In the genomic region with DNA sequence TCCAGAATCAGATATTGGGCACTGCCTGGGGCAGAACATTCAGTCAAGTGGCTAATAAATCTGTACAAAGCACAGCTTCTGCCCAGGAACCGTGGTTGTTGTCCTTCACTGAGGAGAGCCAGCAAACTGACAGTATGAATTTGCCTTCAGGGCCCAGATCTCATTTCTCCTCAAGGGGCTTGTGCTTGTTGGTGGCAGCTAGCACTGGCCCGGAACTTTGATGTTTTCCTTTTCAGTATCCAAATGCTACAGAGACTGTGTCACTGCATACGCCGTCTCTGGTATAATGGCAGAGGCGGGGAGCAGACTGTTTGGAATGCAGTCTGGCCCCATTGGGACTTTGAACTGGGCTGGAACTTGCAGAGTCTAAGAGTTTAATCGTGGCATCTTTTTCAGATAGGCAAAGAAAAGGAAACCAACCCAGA, we compare ENCODE assay signal across 1 cellular context.
A peak's percentile ranks its signal among the peaks of the same experiment; 100 is the strongest.
TF ChIP-seq lines count a peak whose summit lies in the region.

No MANE protein-coding gene starts in this region.

TF ChIP-seq in HepG2, 621 proteins besides CTCF, POLR2A, EP300 and RAD21 (continued from another document and continues in another):
- TF ChIP-seq SYNCRIP (IDR thresholded peaks at IDR 0.05; ENCODE audit: insufficient read depth, low read depth, low read length) (no peak), ISX (CRISPR knock-in tag; conservative IDR thresholded peaks at IDR 0.05) (no peak), TCF12 (IDR thresholded peaks at IDR 0.05) (no peak), TCF12 (CRISPR knock-in tag; IDR thresholded peaks at IDR 0.05) (no peak), ZFP1 (CRISPR knock-in tag; IDR thresholded peaks at IDR 0.05) (no peak), ESRRA (CRISPR knock-in tag; IDR thresholded peaks at IDR 0.05; ENCODE audit: low read depth) (no peak), SMAD1 (CRISPR knock-in tag; IDR thresholded peaks at IDR 0.05; ENCODE audit: borderline replicate concordance, low read depth) (no peak), MXI1 (IDR thresholded peaks at IDR 0.05; ENCODE audit: borderline replicate concordance, low read depth, low read length) (no peak), ZFYVE20 (CRISPR knock-in tag; IDR thresholded peaks at IDR 0.05; ENCODE audit: borderline replicate concordance, low read depth) (no peak), SRF (IDR thresholded peaks at IDR 0.05; ENCODE audit: low read depth, low read length) (no peak), ATRX (CRISPR knock-in tag; IDR thresholded peaks at IDR 0.05; ENCODE audit: borderline replicate concordance) (no peak), MEIS1 (CRISPR knock-in tag; IDR thresholded peaks at IDR 0.05; ENCODE audit: borderline replicate concordance) (no peak), HIVEP1 (CRISPR knock-in tag; IDR thresholded peaks at IDR 0.05) (no peak), THAP11 (CRISPR knock-in tag; IDR thresholded peaks at IDR 0.05) (peak; percentile 29; the same call in 1 of the 2 replicates), GATA4 (IDR thresholded peaks at IDR 0.05; ENCODE audit: borderline replicate concordance, low read depth) (0 out of 2 replicates have a peak, but pooled peaks have one; percentile 30), TOPORS (CRISPR knock-in tag; IDR thresholded peaks at IDR 0.05) (no peak), CBX5 (CRISPR knock-in tag; IDR thresholded peaks at IDR 0.05; ENCODE audit: borderline replicate concordance) (peak; percentile 73; the same call in 1 of the 2 replicates), NR3C1 (CRISPR knock-in tag; IDR thresholded peaks at IDR 0.05) (no peak), ZNF761 (CRISPR knock-in tag; conservative IDR thresholded peaks at IDR 0.05) (no peak), ZNF816 (CRISPR knock-in tag; IDR thresholded peaks at IDR 0.05; ENCODE audit: borderline replicate concordance) (no peak), KAT2B (IDR thresholded peaks at IDR 0.05; ENCODE audit: borderline replicate concordance, low read depth, low read length) (no peak), EED (CRISPR knock-in tag; IDR thresholded peaks at IDR 0.05) (no peak), HNF4G (IDR thresholded peaks at IDR 0.05; ENCODE audit: borderline replicate concordance, low read depth, low read length) (peak; percentile 96), HNF4G (CRISPR knock-in tag; IDR thresholded peaks at IDR 0.05; ENCODE audit: borderline replicate concordance, low read depth) (peak; percentile 81; the same call in 1 of the 2 replicates), TP53 (CRISPR knock-in tag; conservative IDR thresholded peaks at IDR 0.05) (no peak), ZNF34 (CRISPR knock-in tag; IDR thresholded peaks at IDR 0.05; ENCODE audit: borderline replicate concordance) (no peak), ZNF432 (CRISPR knock-in tag; IDR thresholded peaks at IDR 0.05; ENCODE audit: borderline replicate concordance) (no peak), SOX5 (CRISPR knock-in tag; IDR thresholded peaks at IDR 0.05; ENCODE audit: borderline replicate concordance) (peak; percentile 79; the same call in 1 of the 2 replicates), ZNF329 (CRISPR knock-in tag; IDR thresholded peaks at IDR 0.05; ENCODE audit: low read depth) (no peak), ZNF230 (CRISPR knock-in tag; IDR thresholded peaks at IDR 0.05) (no peak)
- TF ChIP-seq, protein P1, sequence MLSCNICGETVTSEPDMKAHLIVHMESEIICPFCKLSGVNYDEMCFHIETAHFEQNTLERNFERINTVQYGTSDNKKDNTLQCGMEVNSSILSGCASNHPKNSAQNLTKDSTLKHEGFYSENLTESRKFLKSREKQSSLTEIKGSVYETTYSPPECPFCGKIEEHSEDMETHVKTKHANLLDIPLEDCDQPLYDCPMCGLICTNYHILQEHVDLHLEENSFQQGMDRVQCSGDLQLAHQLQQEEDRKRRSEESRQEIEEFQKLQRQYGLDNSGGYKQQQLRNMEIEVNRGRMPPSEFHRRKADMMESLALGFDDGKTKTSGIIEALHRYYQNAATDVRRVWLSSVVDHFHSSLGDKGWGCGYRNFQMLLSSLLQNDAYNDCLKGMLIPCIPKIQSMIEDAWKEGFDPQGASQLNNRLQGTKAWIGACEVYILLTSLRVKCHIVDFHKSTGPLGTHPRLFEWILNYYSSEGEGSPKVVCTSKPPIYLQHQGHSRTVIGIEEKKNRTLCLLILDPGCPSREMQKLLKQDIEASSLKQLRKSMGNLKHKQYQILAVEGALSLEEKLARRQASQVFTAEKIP (CRISPR knock-in tag; IDR thresholded peaks at IDR 0.05; ENCODE audit: borderline replicate concordance), result no peak
- TF ChIP-seq, protein P2, sequence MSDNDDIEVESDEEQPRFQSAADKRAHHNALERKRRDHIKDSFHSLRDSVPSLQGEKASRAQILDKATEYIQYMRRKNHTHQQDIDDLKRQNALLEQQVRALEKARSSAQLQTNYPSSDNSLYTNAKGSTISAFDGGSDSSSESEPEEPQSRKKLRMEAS (IDR thresholded peaks at IDR 0.05), result no peak
- TF ChIP-seq, protein P3, sequence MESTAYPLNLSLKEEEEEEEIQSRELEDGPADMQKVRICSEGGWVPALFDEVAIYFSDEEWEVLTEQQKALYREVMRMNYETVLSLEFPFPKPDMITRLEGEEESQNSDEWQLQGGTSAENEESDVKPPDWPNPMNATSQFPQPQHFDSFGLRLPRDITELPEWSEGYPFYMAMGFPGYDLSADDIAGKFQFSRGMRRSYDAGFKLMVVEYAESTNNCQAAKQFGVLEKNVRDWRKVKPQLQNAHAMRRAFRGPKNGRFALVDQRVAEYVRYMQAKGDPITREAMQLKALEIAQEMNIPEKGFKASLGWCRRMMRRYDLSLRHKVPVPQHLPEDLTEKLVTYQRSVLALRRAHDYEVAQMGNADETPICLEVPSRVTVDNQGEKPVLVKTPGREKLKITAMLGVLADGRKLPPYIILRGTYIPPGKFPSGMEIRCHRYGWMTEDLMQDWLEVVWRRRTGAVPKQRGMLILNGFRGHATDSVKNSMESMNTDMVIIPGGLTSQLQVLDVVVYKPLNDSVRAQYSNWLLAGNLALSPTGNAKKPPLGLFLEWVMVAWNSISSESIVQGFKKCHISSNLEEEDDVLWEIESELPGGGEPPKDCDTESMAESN (CRISPR knock-in tag; conservative IDR thresholded peaks at IDR 0.05), result no peak
- TF ChIP-seq, protein P4, sequence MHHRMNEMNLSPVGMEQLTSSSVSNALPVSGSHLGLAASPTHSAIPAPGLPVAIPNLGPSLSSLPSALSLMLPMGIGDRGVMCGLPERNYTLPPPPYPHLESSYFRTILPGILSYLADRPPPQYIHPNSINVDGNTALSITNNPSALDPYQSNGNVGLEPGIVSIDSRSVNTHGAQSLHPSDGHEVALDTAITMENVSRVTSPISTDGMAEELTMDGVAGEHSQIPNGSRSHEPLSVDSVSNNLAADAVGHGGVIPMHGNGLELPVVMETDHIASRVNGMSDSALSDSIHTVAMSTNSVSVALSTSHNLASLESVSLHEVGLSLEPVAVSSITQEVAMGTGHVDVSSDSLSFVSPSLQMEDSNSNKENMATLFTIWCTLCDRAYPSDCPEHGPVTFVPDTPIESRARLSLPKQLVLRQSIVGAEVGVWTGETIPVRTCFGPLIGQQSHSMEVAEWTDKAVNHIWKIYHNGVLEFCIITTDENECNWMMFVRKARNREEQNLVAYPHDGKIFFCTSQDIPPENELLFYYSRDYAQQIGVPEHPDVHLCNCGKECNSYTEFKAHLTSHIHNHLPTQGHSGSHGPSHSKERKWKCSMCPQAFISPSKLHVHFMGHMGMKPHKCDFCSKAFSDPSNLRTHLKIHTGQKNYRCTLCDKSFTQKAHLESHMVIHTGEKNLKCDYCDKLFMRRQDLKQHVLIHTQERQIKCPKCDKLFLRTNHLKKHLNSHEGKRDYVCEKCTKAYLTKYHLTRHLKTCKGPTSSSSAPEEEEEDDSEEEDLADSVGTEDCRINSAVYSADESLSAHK (CRISPR knock-in tag; IDR thresholded peaks at IDR 0.05; ENCODE audit: borderline replicate concordance), result no peak
- TF ChIP-seq, protein P5, sequence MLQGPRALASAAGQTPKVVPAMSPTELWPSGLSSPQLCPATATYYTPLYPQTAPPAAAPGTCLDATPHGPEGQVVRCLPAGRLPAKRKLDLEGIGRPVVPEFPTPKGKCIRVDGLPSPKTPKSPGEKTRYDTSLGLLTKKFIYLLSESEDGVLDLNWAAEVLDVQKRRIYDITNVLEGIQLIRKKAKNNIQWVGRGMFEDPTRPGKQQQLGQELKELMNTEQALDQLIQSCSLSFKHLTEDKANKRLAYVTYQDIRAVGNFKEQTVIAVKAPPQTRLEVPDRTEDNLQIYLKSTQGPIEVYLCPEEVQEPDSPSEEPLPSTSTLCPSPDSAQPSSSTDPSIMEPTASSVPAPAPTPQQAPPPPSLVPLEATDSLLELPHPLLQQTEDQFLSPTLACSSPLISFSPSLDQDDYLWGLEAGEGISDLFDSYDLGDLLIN (CRISPR knock-in tag; IDR thresholded peaks at IDR 0.05; ENCODE audit: borderline replicate concordance), result no peak
- TF ChIP-seq, protein P6, sequence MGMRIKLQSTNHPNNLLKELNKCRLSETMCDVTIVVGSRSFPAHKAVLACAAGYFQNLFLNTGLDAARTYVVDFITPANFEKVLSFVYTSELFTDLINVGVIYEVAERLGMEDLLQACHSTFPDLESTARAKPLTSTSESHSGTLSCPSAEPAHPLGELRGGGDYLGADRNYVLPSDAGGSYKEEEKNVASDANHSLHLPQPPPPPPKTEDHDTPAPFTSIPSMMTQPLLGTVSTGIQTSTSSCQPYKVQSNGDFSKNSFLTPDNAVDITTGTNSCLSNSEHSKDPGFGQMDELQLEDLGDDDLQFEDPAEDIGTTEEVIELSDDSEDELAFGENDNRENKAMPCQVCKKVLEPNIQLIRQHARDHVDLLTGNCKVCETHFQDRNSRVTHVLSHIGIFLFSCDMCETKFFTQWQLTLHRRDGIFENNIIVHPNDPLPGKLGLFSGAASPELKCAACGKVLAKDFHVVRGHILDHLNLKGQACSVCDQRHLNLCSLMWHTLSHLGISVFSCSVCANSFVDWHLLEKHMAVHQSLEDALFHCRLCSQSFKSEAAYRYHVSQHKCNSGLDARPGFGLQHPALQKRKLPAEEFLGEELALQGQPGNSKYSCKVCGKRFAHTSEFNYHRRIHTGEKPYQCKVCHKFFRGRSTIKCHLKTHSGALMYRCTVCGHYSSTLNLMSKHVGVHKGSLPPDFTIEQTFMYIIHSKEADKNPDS (CRISPR knock-in tag; IDR thresholded peaks at IDR 0.05), result no peak
- TF ChIP-seq, protein P7, sequence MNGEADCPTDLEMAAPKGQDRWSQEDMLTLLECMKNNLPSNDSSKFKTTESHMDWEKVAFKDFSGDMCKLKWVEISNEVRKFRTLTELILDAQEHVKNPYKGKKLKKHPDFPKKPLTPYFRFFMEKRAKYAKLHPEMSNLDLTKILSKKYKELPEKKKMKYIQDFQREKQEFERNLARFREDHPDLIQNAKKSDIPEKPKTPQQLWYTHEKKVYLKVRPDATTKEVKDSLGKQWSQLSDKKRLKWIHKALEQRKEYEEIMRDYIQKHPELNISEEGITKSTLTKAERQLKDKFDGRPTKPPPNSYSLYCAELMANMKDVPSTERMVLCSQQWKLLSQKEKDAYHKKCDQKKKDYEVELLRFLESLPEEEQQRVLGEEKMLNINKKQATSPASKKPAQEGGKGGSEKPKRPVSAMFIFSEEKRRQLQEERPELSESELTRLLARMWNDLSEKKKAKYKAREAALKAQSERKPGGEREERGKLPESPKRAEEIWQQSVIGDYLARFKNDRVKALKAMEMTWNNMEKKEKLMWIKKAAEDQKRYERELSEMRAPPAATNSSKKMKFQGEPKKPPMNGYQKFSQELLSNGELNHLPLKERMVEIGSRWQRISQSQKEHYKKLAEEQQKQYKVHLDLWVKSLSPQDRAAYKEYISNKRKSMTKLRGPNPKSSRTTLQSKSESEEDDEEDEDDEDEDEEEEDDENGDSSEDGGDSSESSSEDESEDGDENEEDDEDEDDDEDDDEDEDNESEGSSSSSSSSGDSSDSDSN (CRISPR knock-in tag; IDR thresholded peaks at IDR 0.05), result no peak
- TF ChIP-seq, protein P8, sequence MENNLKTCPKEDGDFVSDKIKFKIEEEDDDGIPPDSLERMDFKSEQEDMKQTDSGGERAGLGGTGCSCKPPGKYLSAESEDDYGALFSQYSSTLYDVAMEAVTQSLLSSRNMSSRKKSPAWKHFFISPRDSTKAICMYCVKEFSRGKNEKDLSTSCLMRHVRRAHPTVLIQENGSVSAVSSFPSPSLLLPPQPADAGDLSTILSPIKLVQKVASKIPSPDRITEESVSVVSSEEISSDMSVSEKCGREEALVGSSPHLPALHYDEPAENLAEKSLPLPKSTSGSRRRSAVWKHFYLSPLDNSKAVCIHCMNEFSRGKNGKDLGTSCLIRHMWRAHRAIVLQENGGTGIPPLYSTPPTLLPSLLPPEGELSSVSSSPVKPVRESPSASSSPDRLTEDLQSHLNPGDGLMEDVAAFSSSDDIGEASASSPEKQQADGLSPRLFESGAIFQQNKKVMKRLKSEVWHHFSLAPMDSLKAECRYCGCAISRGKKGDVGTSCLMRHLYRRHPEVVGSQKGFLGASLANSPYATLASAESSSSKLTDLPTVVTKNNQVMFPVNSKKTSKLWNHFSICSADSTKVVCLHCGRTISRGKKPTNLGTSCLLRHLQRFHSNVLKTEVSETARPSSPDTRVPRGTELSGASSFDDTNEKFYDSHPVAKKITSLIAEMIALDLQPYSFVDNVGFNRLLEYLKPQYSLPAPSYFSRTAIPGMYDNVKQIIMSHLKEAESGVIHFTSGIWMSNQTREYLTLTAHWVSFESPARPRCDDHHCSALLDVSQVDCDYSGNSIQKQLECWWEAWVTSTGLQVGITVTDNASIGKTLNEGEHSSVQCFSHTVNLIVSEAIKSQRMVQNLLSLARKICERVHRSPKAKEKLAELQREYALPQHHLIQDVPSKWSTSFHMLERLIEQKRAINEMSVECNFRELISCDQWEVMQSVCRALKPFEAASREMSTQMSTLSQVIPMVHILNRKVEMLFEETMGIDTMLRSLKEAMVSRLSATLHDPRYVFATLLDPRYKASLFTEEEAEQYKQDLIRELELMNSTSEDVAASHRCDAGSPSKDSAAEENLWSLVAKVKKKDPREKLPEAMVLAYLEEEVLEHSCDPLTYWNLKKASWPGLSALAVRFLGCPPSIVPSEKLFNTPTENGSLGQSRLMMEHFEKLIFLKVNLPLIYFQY (CRISPR knock-in tag; IDR thresholded peaks at IDR 0.05; ENCODE audit: borderline replicate concordance), result peak; percentile 74; the same call in 1 of the 2 replicates
- TF ChIP-seq, protein P9, sequence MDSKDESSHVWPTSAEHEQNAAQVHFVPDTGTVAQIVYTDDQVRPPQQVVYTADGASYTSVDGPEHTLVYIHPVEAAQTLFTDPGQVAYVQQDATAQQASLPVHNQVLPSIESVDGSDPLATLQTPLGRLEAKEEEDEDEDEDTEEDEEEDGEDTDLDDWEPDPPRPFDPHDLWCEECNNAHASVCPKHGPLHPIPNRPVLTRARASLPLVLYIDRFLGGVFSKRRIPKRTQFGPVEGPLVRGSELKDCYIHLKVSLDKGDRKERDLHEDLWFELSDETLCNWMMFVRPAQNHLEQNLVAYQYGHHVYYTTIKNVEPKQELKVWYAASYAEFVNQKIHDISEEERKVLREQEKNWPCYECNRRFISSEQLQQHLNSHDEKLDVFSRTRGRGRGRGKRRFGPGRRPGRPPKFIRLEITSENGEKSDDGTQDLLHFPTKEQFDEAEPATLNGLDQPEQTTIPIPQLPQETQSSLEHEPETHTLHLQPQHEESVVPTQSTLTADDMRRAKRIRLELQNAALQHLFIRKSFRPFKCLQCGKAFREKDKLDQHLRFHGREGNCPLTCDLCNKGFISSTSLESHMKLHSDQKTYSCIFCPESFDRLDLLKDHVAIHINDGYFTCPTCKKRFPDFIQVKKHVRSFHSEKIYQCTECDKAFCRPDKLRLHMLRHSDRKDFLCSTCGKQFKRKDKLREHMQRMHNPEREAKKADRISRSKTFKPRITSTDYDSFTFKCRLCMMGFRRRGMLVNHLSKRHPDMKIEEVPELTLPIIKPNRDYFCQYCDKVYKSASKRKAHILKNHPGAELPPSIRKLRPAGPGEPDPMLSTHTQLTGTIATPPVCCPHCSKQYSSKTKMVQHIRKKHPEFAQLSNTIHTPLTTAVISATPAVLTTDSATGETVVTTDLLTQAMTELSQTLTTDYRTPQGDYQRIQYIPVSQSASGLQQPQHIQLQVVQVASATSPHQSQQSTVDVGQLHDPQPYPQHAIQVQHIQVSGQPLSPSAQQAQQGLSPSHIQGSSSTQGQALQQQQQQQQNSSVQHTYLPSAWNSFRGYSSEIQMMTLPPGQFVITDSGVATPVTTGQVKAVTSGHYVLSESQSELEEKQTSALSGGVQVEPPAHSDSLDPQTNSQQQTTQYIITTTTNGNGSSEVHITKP (CRISPR knock-in tag; IDR thresholded peaks at IDR 0.05; ENCODE audit: low read depth), result no peak
